In genomic region chr18:812123-812672, GRCh38 we compare ENCODE assay signal across 8 cellular contexts.
A peak's percentile ranks its signal among the peaks of the same experiment; 100 is the strongest.
DNase-seq lines count a peak whose midpoint lies in the region; ATAC-seq and TF ChIP-seq lines count a peak whose summit lies in the region.

TSS of gene YES1 (minus strand) at chr18:812242. CDS start at chr18:756827, 55,415 bp downstream.

- peak within 1 kb of the TSS; percentile 93 for H3K4me3 ChIP-seq in choroid plexus epithelial cell (ENCODE audit: low read depth, low read length)

- no peak for TF ChIP-seq CTCF in choroid plexus epithelial cell (conservative IDR thresholded peaks at IDR 0.05; ENCODE audit: low read depth, low read length)

- ATAC-seq in HG02610 (IDR thresholded peaks at IDR 0.05; ENCODE audit: unreplicated experiment), result peak; percentile 57

- peak; percentile 30 for DNase-seq in NCI-H2029 (lab: John Stamatoyannopoulos, UW)
- DNase-seq in NCI-H2029 treated with DMSO at 0.1 percent for 48 hours (lab: John Stamatoyannopoulos, UW), result no peak
- DNase-seq in NCI-H146 (lab: John Stamatoyannopoulos, UW), result peak; percentile 87
- peak; percentile 69 for DNase-seq in activated CD4-positive, alpha-beta T cell treated with anti-CD3 and anti-CD28 coated beads for 1 hour
- DNase-seq in choroid plexus epithelial cell (ENCODE audit: low read depth), result peak; percentile 71
- DNase-seq in left kidney (ENCODE audit: low read depth, low spot score), result peak; percentile 95
- DNase-seq in stimulated activated CD4-positive, alpha-beta T cell treated with anti-CD3 and anti-CD28 coated beads, Interleukin-2, amount 100 ng/mL, for 24 hours, result peak; percentile 71 to 78
